ENCODE assay signal across 30 cellular contexts in the genomic region with DNA sequence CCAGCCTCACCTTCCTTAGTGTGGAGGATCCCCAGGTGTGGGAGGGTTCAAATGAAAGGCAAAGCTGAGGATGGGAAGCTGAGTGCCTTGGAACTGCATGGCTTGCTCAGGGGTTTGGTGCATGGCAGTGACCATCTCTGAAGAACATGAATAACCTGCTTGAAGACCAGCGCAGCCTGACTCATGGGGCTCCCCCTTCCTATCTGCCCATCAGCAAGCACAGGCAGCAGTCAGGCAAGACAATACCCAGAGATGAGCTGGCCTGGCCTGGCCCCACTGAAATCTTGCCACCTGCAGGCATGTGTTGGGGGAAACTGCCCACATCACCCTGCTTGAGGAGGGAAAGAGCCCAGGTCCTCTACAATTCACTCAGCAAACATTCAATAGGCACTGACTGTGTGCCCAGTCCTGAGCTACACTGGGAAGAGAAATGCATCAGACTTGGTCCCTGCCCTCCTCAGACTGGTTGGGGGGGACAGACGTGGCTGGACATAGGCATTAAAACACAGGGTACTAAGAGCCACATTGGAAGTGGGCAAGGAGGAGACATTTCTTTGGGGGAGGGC.
DNase-seq lines count a peak whose midpoint lies in the region; ATAC-seq, FAIRE-seq and TF ChIP-seq lines count a peak whose summit lies in the region.
"Had no signal": no experiment of that assay in that cellular context is flagged by ENCODE, and none has a peak within 500 bp of the region (broad histone marks: within the 10 kb centered on the region; RNA-seq: fewer than 3 reads in every experiment).

No MANE protein-coding gene starts in this region.

- no peak for FAIRE-seq in bronchial epithelial cell (lab: Jason Lieb, UNC)
- FAIRE-seq: endometrium, HepG2 had no signal

- DNase-seq in GM12865 (ENCODE audit: low read depth) = peak; percentile 25
- DNase-seq in bronchial epithelial cell (ENCODE audit: low read depth) = peak; percentile 79
- DNase-seq in kidney tubule cell (ENCODE audit: low spot score) = peak; percentile 68
- no peak for DNase-seq in COLO829 (ENCODE audit: low spot score)
- DNase-seq: activated CD4-positive, alpha-beta memory T cell treated with anti-CD3 and anti-CD28 coated beads for 36 hours; amniotic stem cell; Caco-2; DMS53; dorsolateral prefrontal cortex; GDM1; HCEC 1CT; left colon; NCI-H1436 treated with DMSO at 0.1 percent for 48 hours; NCI-H446 treated with DMSO at 0.1 percent for 48 hours; nephron progenitor cell; RPMI8226; stimulated activated CD4-positive, alpha-beta T cell treated with anti-CD3 and anti-CD28 coated beads, Interleukin-15, amount 100 ng/mL, for 24 hours; stimulated activated CD4-positive, alpha-beta T cell treated with anti-CD3 and anti-CD28 coated beads, Interleukin-4, amount 100 ng/mL, for 4 hours; T-helper 17 cell; upper lobe of left lung had no signal

- H3K36me3 ChIP-seq in bronchial epithelial cell (ENCODE audit: control insufficient read depth, insufficient read depth, low read length) = no peaks in the 10 kb centered on the region
- H3K36me3 ChIP-seq: gastroesophageal sphincter, upper lobe of left lung had no signal

- no peak overlapping the region for H3K4me3 ChIP-seq in GM12865 (ENCODE audit: low read depth, low read length)
- no peak overlapping the region for H3K4me3 ChIP-seq in bronchial epithelial cell (ENCODE audit: low read depth, low read length)
- H3K4me3 ChIP-seq: dorsolateral prefrontal cortex, gastroesophageal sphincter, hepatocyte, SK-N-MC, upper lobe of left lung had no signal

- H3K27me3 ChIP-seq in bronchial epithelial cell (ENCODE audit: control insufficient read depth, insufficient read depth, low read length) = peaks cover 2% of the 10 kb centered on the region
- H3K27me3 ChIP-seq: dorsolateral prefrontal cortex, gastroesophageal sphincter, hepatocyte, upper lobe of left lung had no signal

- ATAC-seq in HG03432 (IDR thresholded peaks at IDR 0.05; ENCODE audit: unreplicated experiment) (peak; percentile 50), GM21515 (IDR thresholded peaks at IDR 0.05; ENCODE audit: unreplicated experiment) (no peak), GM21576 (IDR thresholded peaks at IDR 0.05; ENCODE audit: unreplicated experiment) (no peak), HG03196 (IDR thresholded peaks at IDR 0.05; ENCODE audit: unreplicated experiment) (no peak)
- ATAC-seq: activated CD4-positive, CD25-positive, alpha-beta regulatory T cell treated with anti-CD3 and anti-CD28 coated beads, Interleukin-2, amount 50 U/mL, for 24 hours; gastroesophageal sphincter; HepG2; left colon; T-helper 17 cell had no signal

- TF ChIP-seq CTCF in GM12865 (IDR thresholded peaks at IDR 0.05; ENCODE audit: insufficient read depth, low read depth, low read length, missing control alignments) (no peak), bronchial epithelial cell (IDR thresholded peaks at IDR 0.05; ENCODE audit: insufficient read depth, low read length, severe bottlenecking) (no peak)
